In genomic region chr10:125135771-125136035, GRCh38 we compare ENCODE assay signal across 23 cellular contexts.
"Had no signal": no experiment of that assay in that cellular context is flagged by ENCODE, and none has a peak within 500 bp of the region (broad histone marks: within the 10 kb centered on the region; RNA-seq: fewer than 3 reads in every experiment).

No MANE protein-coding gene starts in this region.

- H3K9me3 Mint-ChIP-seq: activated CD4-positive, alpha-beta T cell treated with anti-CD3 and anti-CD28 coated beads, Interleukin-2, amount 10 ng/mL, durations not matched to agents 24 days and 14 days; activated naive CD4-positive, alpha-beta T cell treated with anti-CD3 and anti-CD28 coated beads, Interleukin-2, amount 10 ng/mL, durations not matched to agents 7 days and 5 days; activated naive CD8-positive, alpha-beta T cell treated with anti-CD3 and anti-CD28 coated beads, Interleukin-2, amount 50 U/mL, for 24 hours had no signal

- DNase-seq: activated CD4-positive, alpha-beta T cell treated with anti-CD3 and anti-CD28 coated beads, Interleukin-2, amount 10 ng/mL, durations not matched to agents 24 days and 14 days; activated CD8-positive, alpha-beta memory T cell treated with anti-CD3 and anti-CD28 coated beads, Interleukin-2, amount 50 U/mL, for 4 hours; activated CD8-positive, alpha-beta T cell treated with anti-CD3 and anti-CD28 coated beads, Interleukin-2, amount 10 ng/mL, durations not matched to agents 7 days and 5 days; activated effector memory CD4-positive, alpha-beta T cell treated with Interleukin-2 at 50 U/mL for 16 hours; activated naive CD4-positive, alpha-beta T cell treated with anti-CD3 and anti-CD28 coated beads, Interleukin-2, amount 10 ng/mL, durations not matched to agents 7 days and 5 days; activated naive CD8-positive, alpha-beta T cell treated with anti-CD3 and anti-CD28 coated beads, Interleukin-2, amount 50 U/mL, for 24 hours; activated T-cell treated with anti-CD3 and anti-CD28 coated beads, Interleukin-2, amount 50 U/mL, for 48 hours; anterior cingulate cortex; brain microvascular endothelial cell; central memory CD4-positive, alpha-beta T cell; erythroblast; foreskin melanocyte; hypothalamus; left ventricle myocardium inferior; naive thymus-derived CD8-positive, alpha-beta T cell; stimulated activated naive CD4-positive, alpha-beta T cell; substantia nigra; T1000 had no signal

- FAIRE-seq: colon had no signal

- ATAC-seq: activated CD8-positive, alpha-beta T cell treated with anti-CD3 and anti-CD28 coated beads, Interleukin-2, amount 10 ng/mL, durations not matched to agents 7 days and 5 days; naive thymus-derived CD8-positive, alpha-beta T cell had no signal

- H3K27ac Mint-ChIP-seq: activated CD4-positive, alpha-beta T cell treated with anti-CD3 and anti-CD28 coated beads, Interleukin-2, amount 10 ng/mL, durations not matched to agents 24 days and 14 days; activated CD8-positive, alpha-beta T cell treated with anti-CD3 and anti-CD28 coated beads, Interleukin-2, amount 10 ng/mL, durations not matched to agents 7 days and 5 days; activated naive CD4-positive, alpha-beta T cell treated with anti-CD3 and anti-CD28 coated beads, Interleukin-2, amount 10 ng/mL, durations not matched to agents 7 days and 5 days; activated naive CD8-positive, alpha-beta T cell treated with anti-CD3 and anti-CD28 coated beads, Interleukin-2, amount 50 U/mL, for 24 hours; naive thymus-derived CD8-positive, alpha-beta T cell had no signal

- H3K27me3 ChIP-seq: brain microvascular endothelial cell, dorsolateral prefrontal cortex, neutrophil, tibial nerve had no signal

- H3K36me3 Mint-ChIP-seq: activated naive CD4-positive, alpha-beta T cell treated with anti-CD3 and anti-CD28 coated beads, Interleukin-2, amount 10 ng/mL, durations not matched to agents 7 days and 5 days; naive thymus-derived CD8-positive, alpha-beta T cell had no signal

- H3K4me3 Mint-ChIP-seq: activated CD4-positive, alpha-beta T cell treated with anti-CD3 and anti-CD28 coated beads, Interleukin-2, amount 10 ng/mL, durations not matched to agents 24 days and 14 days; activated CD8-positive, alpha-beta T cell treated with anti-CD3 and anti-CD28 coated beads, Interleukin-2, amount 10 ng/mL, durations not matched to agents 7 days and 5 days; activated naive CD4-positive, alpha-beta T cell treated with anti-CD3 and anti-CD28 coated beads, Interleukin-2, amount 10 ng/mL, durations not matched to agents 7 days and 5 days; activated naive CD8-positive, alpha-beta T cell treated with anti-CD3 and anti-CD28 coated beads, Interleukin-2, amount 50 U/mL, for 24 hours; naive thymus-derived CD8-positive, alpha-beta T cell had no signal

- H3K9ac ChIP-seq: parathyroid adenoma had no signal

- H3K27ac ChIP-seq: brain microvascular endothelial cell, dorsolateral prefrontal cortex, left ventricle myocardium inferior, neutrophil, parathyroid adenoma, tibial nerve had no signal

- H3K4me3 ChIP-seq: dorsolateral prefrontal cortex, left ventricle myocardium inferior, tibial nerve had no signal

- H2AFZ ChIP-seq: parathyroid adenoma had no signal

- H3K4me1 Mint-ChIP-seq: activated CD4-positive, alpha-beta T cell treated with anti-CD3 and anti-CD28 coated beads, Interleukin-2, amount 10 ng/mL, durations not matched to agents 24 days and 14 days; activated naive CD4-positive, alpha-beta T cell treated with anti-CD3 and anti-CD28 coated beads, Interleukin-2, amount 10 ng/mL, durations not matched to agents 7 days and 5 days; activated naive CD8-positive, alpha-beta T cell treated with anti-CD3 and anti-CD28 coated beads, Interleukin-2, amount 50 U/mL, for 24 hours had no signal

- H3K9me3 ChIP-seq: neutrophil had no signal

- H3K27me3 Mint-ChIP-seq: activated CD4-positive, alpha-beta T cell treated with anti-CD3 and anti-CD28 coated beads, Interleukin-2, amount 10 ng/mL, durations not matched to agents 24 days and 14 days; activated naive CD4-positive, alpha-beta T cell treated with anti-CD3 and anti-CD28 coated beads, Interleukin-2, amount 10 ng/mL, durations not matched to agents 7 days and 5 days had no signal
